ENCODE assay signal across 16 cellular contexts in the genomic region with DNA sequence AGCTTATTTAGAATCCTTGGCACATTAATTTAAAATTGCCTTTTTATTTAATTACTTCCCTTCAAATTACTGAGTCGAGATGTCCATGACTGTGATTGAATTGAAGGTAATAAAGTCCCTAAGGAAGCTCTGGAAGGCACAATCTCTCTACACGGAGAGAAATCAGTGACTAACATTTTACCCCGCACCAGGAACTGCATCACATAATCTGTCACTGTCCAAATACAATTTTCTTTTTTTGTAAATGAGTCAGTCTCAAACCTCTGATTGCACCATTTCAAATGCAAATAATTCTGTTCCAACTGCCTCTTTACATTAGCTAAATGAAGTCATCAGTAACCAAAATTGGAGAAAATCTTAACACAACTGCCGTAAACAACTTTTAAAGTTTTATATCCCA.
"Had no signal": no experiment of that assay in that cellular context is flagged by ENCODE, and none has a peak within 500 bp of the region (broad histone marks: within the 10 kb centered on the region; RNA-seq: fewer than 3 reads in every experiment).

No MANE protein-coding gene starts in this region.

- H3K4me3 ChIP-seq: lower lobe of right lung, skin epidermis, thyroid gland, uterus had no signal

- ATAC-seq: effector memory CD8-positive, alpha-beta T cell; left cardiac atrium; lower lobe of right lung; naive thymus-derived CD4-positive, alpha-beta T cell had no signal

- H3K9me3 ChIP-seq: lower lobe of right lung, thyroid gland, uterus had no signal

- H3K36me3 ChIP-seq: lower lobe of right lung, thyroid gland, uterus had no signal

- DNase-seq: activated CD4-positive, alpha-beta memory T cell treated with anti-CD3 and anti-CD28 coated beads for 36 hours; activated CD4-positive, alpha-beta T cell treated with anti-CD3 and anti-CD28 coated beads for 1 hour; activated gamma-delta T cell treated with Interleukin-2 at 50 U/mL for 16 hours; activated naive CD8-positive, alpha-beta T cell treated with anti-CD3 and anti-CD28 coated beads, Interleukin-2, amount 10 ng/mL, durations not matched to agents 7 days and 5 days; activated T-cell treated with anti-CD3 and anti-CD28 coated beads, Interleukin-2, amount 50 U/mL, for 48 hours; aorta; caudate nucleus; effector memory CD8-positive, alpha-beta T cell; erythroblast; glutamatergic neuron; left cardiac atrium; lower lobe of right lung; naive thymus-derived CD4-positive, alpha-beta T cell; thyroid gland; uterus had no signal

- H3K27ac ChIP-seq: lower lobe of right lung, skin epidermis, thyroid gland, uterus had no signal

- H3K4me1 ChIP-seq: lower lobe of right lung, thyroid gland, uterus had no signal
